ENCODE assay signal across 8 cellular contexts in genomic region chr1:75786901-75787455, GRCh38. TPM values are rescaled to one million over a fixed set of nuclear protein-coding genes. Genes with fewer than 3 reads are reported as not detected.
DNase-seq lines count a peak whose midpoint lies in the region; ATAC-seq and TF ChIP-seq lines count a peak whose summit lies in the region.

No MANE protein-coding gene starts in this region.

- no peak for TF ChIP-seq POLR2A in breast epithelium (IDR thresholded peaks at IDR 0.05)

- TF ChIP-seq CTCF in 22Rv1 (IDR thresholded peaks at IDR 0.05) (no peak), HL-60 (IDR thresholded peaks at IDR 0.05; ENCODE audit: insufficient read depth, low read length) (no peak), breast epithelium (IDR thresholded peaks at IDR 0.05) (no peak), mucosa of descending colon (IDR thresholded peaks at IDR 0.05) (no peak), omental fat pad (IDR thresholded peaks at IDR 0.05) (no peak)

- H3K27me3 ChIP-seq in HL-60 (ENCODE audit: insufficient read depth, poor library complexity, severe bottlenecking) (no peaks in the 10 kb centered on the region), breast epithelium (no peaks in the 10 kb centered on the region)

- peak overlapping the region; percentile 82 for H3K27ac ChIP-seq in 22Rv1
- H3K27ac ChIP-seq in HL-60 (replicated peaks) = peak overlapping the region; percentile 83
- peak overlapping the region in 1 of 2 donors; percentile 89 for H3K27ac ChIP-seq in breast epithelium
- no peak overlapping the region for H3K27ac ChIP-seq in caudate nucleus (ENCODE audit: low read depth, low read length)

- DNase-seq in HL-60 (ENCODE audit: low read depth in 1 of 2, low spot score in 1 of 2) = no peak
- DNase-seq in breast epithelium (ENCODE audit: low spot score in 2 of 2) = no peak
- DNase-seq in mucosa of descending colon = no peak
- no peak for DNase-seq in hippocampal formation (lab: John Stamatoyannopoulos, UW)
- no peak for DNase-seq in omental fat pad (ENCODE audit: low spot score)
- no peak for DNase-seq in caudate nucleus (lab: John Stamatoyannopoulos, UW)
- DNase-seq in NCI-H69 (lab: John Stamatoyannopoulos, UW) = no peak

- H3K36me3 ChIP-seq in breast epithelium (no peaks in the 10 kb centered on the region), mucosa of descending colon (ENCODE audit: low read depth) (peaks cover 4% of the 10 kb centered on the region)

- ATAC-seq in mucosa of descending colon = no peak
- ATAC-seq in omental fat pad (ENCODE audit: low FRiP score) = no peak

- H3K4me1 ChIP-seq in breast epithelium (peaks cover 0 to 11% of the 10 kb centered on the region in 2 donors), mucosa of descending colon (ENCODE audit: low read depth) (peaks cover 40% of the 10 kb centered on the region)

- intact Hi-C loops in breast epithelium (cut with DNase I; ENCODE audit: low total_unique reads) = no loop called here
- intact Hi-C loops in mucosa of descending colon (cut with DNase I, micrococcal nuclease) = loop anchor here in 1 of 2 donors (10.0 kb wide), 1 partner anchor 62 kb away; the partner anchor contains the start of gene ACADM

- H3K9me3 ChIP-seq in breast epithelium (no peaks in the 10 kb centered on the region), mucosa of descending colon (no peaks in the 10 kb centered on the region)

- H3K4me3 ChIP-seq in HL-60 (replicated peaks; ENCODE audit: insufficient read depth, low read length) (peak overlapping the region; percentile 56), breast epithelium (peak overlapping the region; percentile 64 to 83 (median 75)), mucosa of descending colon (peak overlapping the region; percentile 33)

RNA-seq across cellular contexts. Expression of gene RABGGTB, which starts 0.9 kb away (rescaled TPM):
- total RNA-seq in breast epithelium = 10 to 100 TPM; 64.8 to 81.1 (median 80.3) TPM
- 10 to 100 TPM; 57.4 to 68.1 (median 66.8) TPM for total RNA-seq in mucosa of descending colon
- total RNA-seq in omental fat pad = 100 to 1,000 TPM in 1 of 4 donors, 10 to 100 TPM in 3; 63.1 to 155 (median 70.2) TPM

RNA-seq across cellular contexts. Expression of gene MSH4, which starts 9.7 kb away (rescaled TPM):
- total RNA-seq in breast epithelium (under 1 TPM; 0.32 to 0.88 (median 0.66) TPM), mucosa of descending colon (under 1 TPM; 0.35 to 0.66 (median 0.41) TPM), omental fat pad (under 1 TPM in 3 of 4 donors, not detected in 1; 0.19 to 0.37 (median 0.24) TPM)
